Comparison of ENCODE assay signal across 8 cellular contexts in the genomic region with DNA sequence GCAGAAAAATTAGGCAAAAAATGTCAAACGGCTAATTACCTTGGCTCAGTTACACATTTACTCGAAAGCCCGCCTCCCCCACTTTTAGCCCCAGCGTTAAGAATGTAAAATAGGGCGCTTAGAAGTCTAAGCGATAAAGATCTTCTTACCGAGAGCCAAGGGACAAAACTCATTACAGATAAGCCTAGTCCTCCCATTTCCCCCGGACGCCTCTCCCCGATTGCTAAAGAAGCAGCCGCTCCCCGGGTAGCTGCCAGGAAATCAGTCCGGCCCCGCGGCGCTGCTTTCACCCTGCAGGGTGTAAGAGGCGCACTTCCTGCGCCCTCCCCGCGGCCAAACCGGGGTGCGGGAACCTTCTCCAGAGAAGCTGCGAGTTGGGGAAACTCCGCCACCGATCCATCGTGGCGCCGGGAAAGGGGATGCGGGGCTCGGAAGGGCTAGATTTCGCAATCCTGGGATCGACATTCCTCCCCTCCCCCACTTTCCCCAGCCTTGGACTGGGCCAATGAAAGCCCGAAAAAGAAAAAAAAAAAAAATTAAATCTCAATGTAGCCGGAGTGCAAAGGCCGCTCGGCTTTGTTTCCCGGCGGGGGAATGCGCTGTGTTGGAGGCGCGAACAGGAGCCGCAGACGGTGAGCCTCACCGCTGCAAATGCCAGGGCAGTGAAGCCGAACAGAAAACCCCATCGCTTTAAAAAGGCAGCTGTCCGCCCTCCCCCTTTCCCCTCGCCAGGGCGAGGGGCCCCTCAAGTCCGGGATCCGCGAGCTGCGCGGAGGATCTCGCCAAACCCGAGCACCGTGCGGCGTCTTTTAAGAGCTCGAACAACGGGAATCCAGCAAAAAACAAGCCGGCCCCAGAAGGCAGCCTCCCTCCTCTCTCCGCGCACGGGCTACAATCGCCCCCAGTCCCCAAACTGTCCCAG. TPM values are rescaled to one million over a fixed set of nuclear protein-coding genes. Genes with fewer than 3 reads are reported as not detected.
DNase-seq lines count a peak whose midpoint lies in the region; ATAC-seq and TF ChIP-seq lines count a peak whose summit lies in the region.

No MANE protein-coding gene starts in this region.

- peaks cover 2% of the 10 kb centered on the region for H3K9me3 Mint-ChIP-seq in activated T-cell treated with anti-CD3 and anti-CD28 coated beads, Interleukin-2, amount 50 U/mL, for 24 hours
- H3K9me3 Mint-ChIP-seq in activated naive CD4-positive, alpha-beta T cell treated with anti-CD3 and anti-CD28 coated beads, Interleukin-2, amount 50 U/mL, for 72 hours, result no peaks in the 10 kb centered on the region
- peaks cover 18% of the 10 kb centered on the region for H3K9me3 Mint-ChIP-seq in glutamatergic neuron (ENCODE audit: unreplicated experiment)

- no peaks in the 10 kb centered on the region for H3K36me3 Mint-ChIP-seq in activated T-cell treated with anti-CD3 and anti-CD28 coated beads, Interleukin-2, amount 50 U/mL, for 24 hours (ENCODE audit: low read depth)
- peaks cover 0 to 20% of the 10 kb centered on the region in 2 donors for H3K36me3 Mint-ChIP-seq in activated naive CD4-positive, alpha-beta T cell treated with anti-CD3 and anti-CD28 coated beads, Interleukin-2, amount 50 U/mL, for 72 hours
- peaks cover 3% of the 10 kb centered on the region for H3K36me3 Mint-ChIP-seq in glutamatergic neuron (ENCODE audit: unreplicated experiment)

- peaks cover 16% of the 10 kb centered on the region for H3K4me1 Mint-ChIP-seq in activated T-cell treated with anti-CD3 and anti-CD28 coated beads, Interleukin-2, amount 50 U/mL, for 24 hours (ENCODE audit: low read depth)
- peaks cover 10% of the 10 kb centered on the region for H3K4me1 Mint-ChIP-seq in glutamatergic neuron (ENCODE audit: low read depth, unreplicated experiment)

- DNase-seq in activated T-cell treated with anti-CD3 and anti-CD28 coated beads, Interleukin-2, amount 50 U/mL, for 24 hours, result peak; percentile 30
- no peak for DNase-seq in activated T-cell treated with anti-CD3 and anti-CD28 coated beads, Interleukin-2, amount 50 U/mL, for 1 hour
- peak; percentile 73 for DNase-seq in NCI-H2171 treated with DMSO at 0.1 percent for 48 hours (lab: John Stamatoyannopoulos, UW)
- DNase-seq in activated naive CD4-positive, alpha-beta T cell treated with anti-CD3 and anti-CD28 coated beads, Interleukin-2, amount 50 U/mL, for 72 hours (ENCODE audit: low spot score in 2 of 2), result peak in 1 of 2 donors; percentile 54
- peak; percentile 71 for DNase-seq in glutamatergic neuron
- DNase-seq in nucleus accumbens (lab: John Stamatoyannopoulos, UW), result peak in 44 of 56 donors; percentile 5 to 72 (median 38)

- no peak overlapping the region for H3K27ac Mint-ChIP-seq in activated T-cell treated with anti-CD3 and anti-CD28 coated beads, Interleukin-2, amount 50 U/mL, for 24 hours
- H3K27ac Mint-ChIP-seq in activated naive CD4-positive, alpha-beta T cell treated with anti-CD3 and anti-CD28 coated beads, Interleukin-2, amount 50 U/mL, for 72 hours, result no peak overlapping the region
- H3K27ac Mint-ChIP-seq in glutamatergic neuron (ENCODE audit: unreplicated experiment), result peak overlapping the region; percentile 87

- TF ChIP-seq CTCF in glutamatergic neuron (IDR thresholded peaks at IDR 0.05; ENCODE audit: partially characterized antibody, unreplicated experiment), result no peak

- peak overlapping the region; percentile 71 for H3K4me3 Mint-ChIP-seq in activated T-cell treated with anti-CD3 and anti-CD28 coated beads, Interleukin-2, amount 50 U/mL, for 24 hours
- peak overlapping the region; percentile 89 for H3K4me3 Mint-ChIP-seq in glutamatergic neuron (ENCODE audit: unreplicated experiment)

- ATAC-seq in HG02642 (IDR thresholded peaks at IDR 0.05; ENCODE audit: poor library complexity, unreplicated experiment) (peak; percentile 48), GM18870 (IDR thresholded peaks at IDR 0.05; ENCODE audit: unreplicated experiment) (no peak)
- ATAC-seq in activated naive CD4-positive, alpha-beta T cell treated with anti-CD3 and anti-CD28 coated beads, Interleukin-2, amount 50 U/mL, for 72 hours, result peak; percentile 54

- H3K27me3 Mint-ChIP-seq in activated T-cell treated with anti-CD3 and anti-CD28 coated beads, Interleukin-2, amount 50 U/mL, for 24 hours, result peaks cover 85% of the 10 kb centered on the region
- peaks cover 12% of the 10 kb centered on the region for H3K27me3 Mint-ChIP-seq in glutamatergic neuron (ENCODE audit: unreplicated experiment)

RNA-seq across cellular contexts. Expression of a gene that starts 0.7 kb away (rescaled TPM):
- under 1 TPM; 0.11 to 0.45 TPM for total RNA-seq in activated naive CD4-positive, alpha-beta T cell treated with anti-CD3 and anti-CD28 coated beads, Interleukin-2, amount 50 U/mL, for 72 hours
- total RNA-seq in glutamatergic neuron (ENCODE audit: unreplicated experiment), result 52.1 TPM

Comparison
In these comparisons a context has a peak if more than half of its experiments do, and no peak if none do; other contexts are left out.
1. RNA of a gene that starts 0.7 kb away (total RNA-seq): 52.1 TPM in glutamatergic neuron (single experiment); 0.11 to 0.45 TPM in activated naive CD4-positive, alpha-beta T cell treated with anti-CD3 and anti-CD28 coated beads, Interleukin-2, amount 50 U/mL, for 72 hours; every median in the first group is over 10 times any median in the second.